Comparison of ENCODE assay signal across 9 cellular contexts in genomic region chr5:75049581-75050274, GRCh38. TPM values are rescaled to one million over a fixed set of nuclear protein-coding genes. Genes with fewer than 3 reads are reported as not detected.
DNase-seq lines count a peak whose midpoint lies in the region; ATAC-seq and TF ChIP-seq lines count a peak whose summit lies in the region.
"Had no signal": no experiment of that assay in that cellular context is flagged by ENCODE, and none has a peak within 500 bp of the region (broad histone marks: within the 10 kb centered on the region; RNA-seq: fewer than 3 reads in every experiment).

No MANE protein-coding gene starts in this region.

- ATAC-seq in lower lobe of right lung = peak; percentile 39 to 51

- intact Hi-C loops in lower lobe of right lung (cut with DNase I) = no loop called here

- no peaks in the 10 kb centered on the region for H3K27me3 ChIP-seq in lower lobe of right lung (ENCODE audit: low read depth)

- H3K36me3 ChIP-seq in lower lobe of right lung = peaks cover 4% of the 10 kb centered on the region
- H3K36me3 ChIP-seq: BLaER1 treated with 17β-estradiol and CSF1 and Interleukin-3, amounts not matched to agents 10 nM and 100 nM had no signal

- DNase-seq in NCI-H2227 (lab: John Stamatoyannopoulos, UW; ENCODE audit: unreplicated experiment) = peak; percentile 12
- no peak for DNase-seq in NCI-H2227 treated with DMSO at 0.1 percent for 48 hours (lab: John Stamatoyannopoulos, UW)
- peak; percentile 14 for DNase-seq in NCI-H146 (lab: John Stamatoyannopoulos, UW)
- DNase-seq in activated CD4-positive, CD25-positive, alpha-beta regulatory T cell treated with anti-CD3 and anti-CD28 coated beads, Interleukin-2, amount 50 U/mL, for 72 hours = peak; percentile 61
- no peak for DNase-seq in coronary artery (ENCODE audit: low spot score)
- DNase-seq in lower lobe of right lung = peak; percentile 51
- DNase-seq in stromal cell of bone marrow (ENCODE audit: low read depth) = peak; percentile 27
- no peak for DNase-seq in cortex of kidney (lab: John Stamatoyannopoulos, UW)

- peak overlapping the region; percentile 5 for H3K4me3 ChIP-seq in coronary artery
- no peak overlapping the region for H3K4me3 ChIP-seq in lower lobe of right lung
- H3K4me3 ChIP-seq: BLaER1 treated with 17β-estradiol and CSF1 and Interleukin-3, amounts not matched to agents 10 nM and 100 nM had no signal

- peak; percentile 61 for TF ChIP-seq CTCF in coronary artery (IDR thresholded peaks at IDR 0.05)
- peak; percentile 76 for TF ChIP-seq CTCF in lower lobe of right lung (IDR thresholded peaks at IDR 0.05)

- H3K9me3 ChIP-seq in lower lobe of right lung = no peaks in the 10 kb centered on the region
- H3K9me3 ChIP-seq: BLaER1 treated with 17β-estradiol and CSF1 and Interleukin-3, amounts not matched to agents 10 nM and 100 nM had no signal

- H3K4me1 ChIP-seq in lower lobe of right lung = peaks cover 31% of the 10 kb centered on the region

- H3K27ac ChIP-seq in coronary artery = peak overlapping the region in 1 of 2 donors; percentile 5
- H3K27ac ChIP-seq in lower lobe of right lung = no peak overlapping the region
- H3K27ac ChIP-seq: BLaER1 treated with 17β-estradiol and CSF1 and Interleukin-3, amounts not matched to agents 10 nM and 100 nM had no signal

RNA-seq across cellular contexts. Expression of gene GCNT4, which starts 2.6 kb away (rescaled TPM):
- 1.9 TPM for total RNA-seq in lower lobe of right lung

Comparison
In these comparisons a context has a peak if more than half of its experiments do, and no peak if none do; other contexts are left out.
1. DNase-seq: peak in NCI-H2227 (single experiment), NCI-H146 (single experiment), activated CD4-positive, CD25-positive, alpha-beta regulatory T cell treated with anti-CD3 and anti-CD28 coated beads, Interleukin-2, amount 50 U/mL, for 72 hours (single experiment), lower lobe of right lung (single experiment) and stromal cell of bone marrow (single experiment); none in NCI-H2227 treated with DMSO at 0.1 percent for 48 hours (single experiment), coronary artery (single experiment) and cortex of kidney (single experiment).